Comparison of ENCODE assay signal across 1 cellular context in the genomic region with DNA sequence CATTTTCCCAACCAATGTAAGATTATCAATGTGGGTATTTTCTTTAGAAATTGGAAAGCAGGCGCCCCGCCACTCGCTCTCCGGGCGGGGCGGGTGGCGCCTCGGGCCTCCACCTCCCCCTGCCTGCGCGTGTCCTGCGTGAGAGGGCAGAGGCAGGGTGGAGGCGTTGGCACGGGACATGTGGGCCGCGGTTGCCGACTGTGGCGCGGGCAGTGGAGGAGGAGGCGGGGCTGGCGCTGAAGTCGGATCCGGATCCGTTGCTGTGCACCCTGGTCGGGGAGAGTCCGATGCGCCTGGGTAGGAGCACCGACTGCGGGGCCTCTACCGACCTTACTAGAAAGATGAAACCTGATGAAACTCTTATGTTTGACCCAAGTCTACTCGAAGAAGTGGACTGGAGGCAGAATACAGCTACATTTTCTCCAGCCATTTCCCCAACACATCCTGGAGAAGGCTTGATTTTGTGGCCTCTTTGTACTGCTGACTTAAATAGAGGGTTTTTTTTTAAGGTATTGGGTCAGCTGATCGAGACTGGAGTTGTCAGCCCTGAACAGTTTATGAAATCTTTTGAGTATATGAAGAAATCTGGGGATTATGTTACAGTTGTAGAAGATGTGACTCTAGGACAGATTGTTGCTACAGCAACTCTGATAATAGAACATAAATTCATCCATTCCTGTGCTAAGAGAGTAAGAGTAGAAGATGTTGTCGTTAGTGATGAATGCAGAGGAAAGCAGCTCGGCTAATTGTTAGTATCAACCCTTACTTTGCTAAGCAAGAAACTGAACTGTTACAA.
TF ChIP-seq lines count a peak whose summit lies in the region.

No MANE protein-coding gene starts in this region.

TF ChIP-seq in GM12878, 131 proteins besides CTCF, POLR2A, EP300 and RAD21:
- TF ChIP-seq ZNF24 (IDR thresholded peaks at IDR 0.05) (no peak), MEF2B (IDR thresholded peaks at IDR 0.05; ENCODE audit: partially characterized antibody, poor library complexity, severe bottlenecking) (no peak), BACH1 (IDR thresholded peaks at IDR 0.05; ENCODE audit: borderline replicate concordance) (no peak), YY1 (IDR thresholded peaks at IDR 0.05; ENCODE audit: low read depth, low read length) (no peak)
- TF ChIP-seq, protein P1, sequence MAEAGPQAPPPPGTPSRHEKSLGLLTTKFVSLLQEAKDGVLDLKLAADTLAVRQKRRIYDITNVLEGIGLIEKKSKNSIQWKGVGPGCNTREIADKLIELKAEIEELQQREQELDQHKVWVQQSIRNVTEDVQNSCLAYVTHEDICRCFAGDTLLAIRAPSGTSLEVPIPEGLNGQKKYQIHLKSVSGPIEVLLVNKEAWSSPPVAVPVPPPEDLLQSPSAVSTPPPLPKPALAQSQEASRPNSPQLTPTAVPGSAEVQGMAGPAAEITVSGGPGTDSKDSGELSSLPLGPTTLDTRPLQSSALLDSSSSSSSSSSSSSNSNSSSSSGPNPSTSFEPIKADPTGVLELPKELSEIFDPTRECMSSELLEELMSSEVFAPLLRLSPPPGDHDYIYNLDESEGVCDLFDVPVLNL (IDR thresholded peaks at IDR 0.05; ENCODE audit: low read depth, low read length): no peak
TF ChIP-seq in GM12878: peak in this region for 0.
